Comparison of ENCODE assay signal across 8 cellular contexts in the genomic region with DNA sequence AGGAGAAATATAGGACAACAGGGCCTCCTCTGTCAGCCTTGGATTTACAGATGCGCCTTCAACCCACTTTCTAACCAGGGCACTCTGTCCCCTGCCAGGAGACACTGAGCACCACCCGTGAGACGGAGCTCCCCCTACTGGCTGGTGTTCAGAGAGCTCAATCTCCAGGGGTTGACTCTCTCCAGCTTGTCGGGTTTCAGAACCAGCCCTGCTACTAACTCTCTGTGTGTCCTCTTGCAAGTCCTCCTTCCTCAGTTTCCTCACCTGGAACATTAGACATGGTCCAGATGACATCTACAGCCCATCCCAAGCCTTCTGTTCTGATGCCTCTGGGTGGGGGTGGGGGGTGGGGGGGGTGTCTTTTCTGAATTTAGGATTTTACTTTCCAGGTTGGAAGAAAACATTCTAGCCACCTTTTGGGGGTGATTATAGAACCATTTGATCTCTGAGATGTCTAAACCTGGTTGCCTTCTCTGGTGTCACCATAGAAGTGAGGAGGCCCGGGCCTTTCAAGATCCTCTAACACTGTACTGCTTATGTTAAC.
DNase-seq lines count a peak whose midpoint lies in the region; ATAC-seq and TF ChIP-seq lines count a peak whose summit lies in the region.

No MANE protein-coding gene starts in this region.

- ATAC-seq in HG03095 (IDR thresholded peaks at IDR 0.05; ENCODE audit: unreplicated experiment) (peak; percentile 66), esophagus mucosa (peak; percentile 86), GM18858 (IDR thresholded peaks at IDR 0.05; ENCODE audit: unreplicated experiment) (no peak)

- H3K4me3 ChIP-seq in DOHH2 (ENCODE audit: low read length) (peak overlapping the region; percentile 71), NT2/D1 (ENCODE audit: insufficient read length, low read depth) (no peak overlapping the region)

- H3K36me3 ChIP-seq in DOHH2 (ENCODE audit: control insufficient read depth, low read length) (no peaks in the 10 kb centered on the region), NT2/D1 (ENCODE audit: insufficient read depth, insufficient read length, low read length) (no peaks in the 10 kb centered on the region)

- H3K9me2 ChIP-seq in DOHH2 (replicated peaks; ENCODE audit: control insufficient read depth, low read length), result no peaks in the 10 kb centered on the region

- H4K20me1 ChIP-seq in DOHH2 (ENCODE audit: control insufficient read depth, insufficient read depth, low read depth, low read length), result no peaks in the 10 kb centered on the region

- H3K9me3 ChIP-seq in DOHH2 (ENCODE audit: control insufficient read depth, insufficient read depth, low read length), result no peaks in the 10 kb centered on the region
- 0 out of 2 replicates have a peak, but pooled peaks cover under 1% of the 10 kb centered on the region for H3K9me3 ChIP-seq in NT2/D1 (ENCODE audit: insufficient read depth, low read length)

- H3K4me2 ChIP-seq in DOHH2 (ENCODE audit: low read length), result peak overlapping the region; percentile 90

- H3K27me3 ChIP-seq in DOHH2 (ENCODE audit: control insufficient read depth, low read length) (peaks cover 5% of the 10 kb centered on the region), NT2/D1 (ENCODE audit: insufficient read depth, insufficient read length) (no peaks in the 10 kb centered on the region)

- H3K9ac ChIP-seq in NT2/D1 (ENCODE audit: insufficient read length, low read depth), result no peak overlapping the region

- peaks cover 46% of the 10 kb centered on the region for H3K4me1 ChIP-seq in DOHH2 (ENCODE audit: control insufficient read depth, low read length)
- no peaks in the 10 kb centered on the region for H3K4me1 ChIP-seq in NT2/D1 (ENCODE audit: insufficient read depth, insufficient read length)

- peak overlapping the region; percentile 98 for H3K27ac ChIP-seq in DOHH2 (ENCODE audit: low read depth, low read length)

- H3K79me2 ChIP-seq in DOHH2 (ENCODE audit: control insufficient read depth, low read length), result no peaks in the 10 kb centered on the region

- DNase-seq in NT2/D1 (ENCODE audit: low read depth, low spot score) (peak; percentile 36), myocyte (ENCODE audit: low read depth) (peak; percentile 79)
- DNase-seq in activated CD8-positive, alpha-beta memory T cell treated with anti-CD3 and anti-CD28 coated beads, Interleukin-2, amount 50 U/mL, for 48 hours, result peak; percentile 88
- DNase-seq in stimulated activated CD8-positive, alpha-beta memory T cell treated with anti-CD3 and anti-CD28 coated beads, Interleukin-7, amount 100 ng/mL, for 4 hours (ENCODE audit: low read depth in 2 of 2), result peak; percentile 29 to 37

- H3F3A ChIP-seq in DOHH2 (ENCODE audit: control insufficient read depth, insufficient read depth), result peaks cover 19% of the 10 kb centered on the region

- peak; percentile 69 for TF ChIP-seq CTCF in DOHH2 (IDR thresholded peaks at IDR 0.05; ENCODE audit: low read depth, low read length, poor library complexity, severe bottlenecking)

Comparison
In these comparisons a context has a peak if more than half of its experiments do, and no peak if none do; other contexts are left out.
1. DNase-seq: peak in every context shown above with its lines; median percentile 88 in activated CD8-positive, alpha-beta memory T cell treated with anti-CD3 and anti-CD28 coated beads, Interleukin-2, amount 50 U/mL, for 48 hours; 79 in myocyte; 36 in NT2/D1; 33 in stimulated activated CD8-positive, alpha-beta memory T cell treated with anti-CD3 and anti-CD28 coated beads, Interleukin-7, amount 100 ng/mL, for 4 hours.